26 cellular contexts compared by ENCODE assay signal in genomic region chr9:123475407-123475806, GRCh38.
DNase-seq lines count a peak whose midpoint lies in the region; ATAC-seq and TF ChIP-seq lines count a peak whose summit lies in the region.
"Had no signal": no experiment of that assay in that cellular context is flagged by ENCODE, and none has a peak within 500 bp of the region (broad histone marks: within the 10 kb centered on the region; RNA-seq: fewer than 3 reads in every experiment).

No MANE protein-coding gene starts in this region.

- peak overlapping the region; percentile 15; the same call in 1 of the 2 replicates for H3K9ac ChIP-seq in SU-DHL-6 (ENCODE audit: low read length)
- H3K9ac ChIP-seq: BLaER1 treated with 17β-estradiol and CSF1 and Interleukin-3, amounts not matched to agents 10 nM and 100 nM had no signal

- CTCF ChIA-PET in HEK293T (lab: Yijun Ruan, JAX), result no interaction called here

- no peaks in the 10 kb centered on the region for H3K4me1 Mint-ChIP-seq in stimulated activated effector memory CD8-positive, alpha-beta T cell treated with anti-CD3 and anti-CD28 coated beads, Interleukin-12 subunit alpha, Interleukin-12 subunit beta, amount 100 ng/mL, for 72 hours
- H3K4me1 Mint-ChIP-seq: T-cell had no signal

- H3K4me3 ChIP-seq in SU-DHL-6 (ENCODE audit: insufficient read depth, low read length, poor library complexity, severe bottlenecking) (no peak overlapping the region), spleen (no peak overlapping the region)
- H3K4me3 ChIP-seq: A549; BLaER1 treated with 17β-estradiol and CSF1 and Interleukin-3, amounts not matched to agents 10 nM and 100 nM; GM12878; GM23338; K562; SJSA1 had no signal

- H3K9me3 Mint-ChIP-seq in stimulated activated effector memory CD8-positive, alpha-beta T cell treated with anti-CD3 and anti-CD28 coated beads, Interleukin-12 subunit alpha, Interleukin-12 subunit beta, amount 100 ng/mL, for 72 hours, result no peaks in the 10 kb centered on the region
- H3K9me3 Mint-ChIP-seq: CD4-positive, alpha-beta T cell; GM23338; H9; HFFc6; T-cell had no signal

- POLR2A ChIA-PET in HEK293T (lab: Yijun Ruan, JAX), result no interaction called here

- H3K4me1 ChIP-seq in spleen, result peaks cover 0 to 15% (median 0%) of the 10 kb centered on the region in 6 donors
- H3K4me1 ChIP-seq: A549, SJSA1 had no signal

- H3F3A ChIP-seq in SU-DHL-6 (ENCODE audit: insufficient read depth), result no peaks in the 10 kb centered on the region; the same call in 1 of the 2 replicates

- TF ChIP-seq CTCF in SU-DHL-6 (IDR thresholded peaks at IDR 0.05; ENCODE audit: insufficient read depth, low read length, poor library complexity, severe bottlenecking) (no peak), spleen (IDR thresholded peaks at IDR 0.05 in 8 of 11, conservative IDR thresholded peaks at IDR 0.05 in 3 of 11) (no peak)

- H3K27ac ChIP-seq in SU-DHL-6 (ENCODE audit: low read depth, low read length) (peak overlapping the region; percentile 71), spleen (no peak overlapping the region)
- H3K27ac ChIP-seq: A549; BLaER1 treated with 17β-estradiol and CSF1 and Interleukin-3, amounts not matched to agents 10 nM and 100 nM; SJSA1 had no signal

- 79 to 93% (median 90%) methylated on average over 11 of the region's 11 CpGs for WGBS in spleen, 5 donors

- H3K4me3 Mint-ChIP-seq in stimulated activated effector memory CD8-positive, alpha-beta T cell treated with anti-CD3 and anti-CD28 coated beads, Interleukin-12 subunit alpha, Interleukin-12 subunit beta, amount 100 ng/mL, for 72 hours, result no peak overlapping the region
- H3K4me3 Mint-ChIP-seq: CD4-positive, alpha-beta T cell; GM23338; H9; HFFc6; T-cell had no signal

- H3K9me2 ChIP-seq in SU-DHL-6 (replicated peaks; ENCODE audit: insufficient read depth, low read length), result no peaks in the 10 kb centered on the region

- DNase-seq in NAMALWA (ENCODE audit: low spot score) (peak; percentile 79), NCI-H2081 treated with DMSO at 0.1 percent for 48 hours (lab: John Stamatoyannopoulos, UW) (peak; percentile 19), spleen (peak; percentile 46), HEK293T (ENCODE audit: extremely low spot score) (no peak)
- DNase-seq in stimulated activated CD4-positive, alpha-beta T cell treated with anti-CD3 and anti-CD28 coated beads, Interleukin-2, amount 100 ng/mL, for 48 hours, result no peak
- no peak for DNase-seq in stimulated activated effector memory CD8-positive, alpha-beta T cell treated with anti-CD3 and anti-CD28 coated beads, Interleukin-12 subunit alpha, Interleukin-12 subunit beta, amount 100 ng/mL, for 72 hours (ENCODE audit: low spot score in 2 of 2)
- DNase-seq: AML-193; CD4-positive, alpha-beta T cell; DMS53; EL; GDM1; H9; HFFc6; NCI-H1436; NCI-H1930; NCI-H510A; Right ventricle myocardium superior; RPMI8226; T-cell had no signal

- no peaks in the 10 kb centered on the region for H4K20me1 ChIP-seq in SU-DHL-6 (ENCODE audit: low read depth, low read length)

- H3K27me3 ChIP-seq in SU-DHL-6 (ENCODE audit: low read length) (no peaks in the 10 kb centered on the region), spleen (replicated peaks in 1 of 7) (no peaks in the 10 kb centered on the region)
- H3K27me3 ChIP-seq: BLaER1 treated with 17β-estradiol and CSF1 and Interleukin-3, amounts not matched to agents 10 nM and 100 nM; SJSA1 had no signal

- no peak overlapping the region for H3K27ac Mint-ChIP-seq in stimulated activated effector memory CD8-positive, alpha-beta T cell treated with anti-CD3 and anti-CD28 coated beads, Interleukin-12 subunit alpha, Interleukin-12 subunit beta, amount 100 ng/mL, for 72 hours
- H3K27ac Mint-ChIP-seq: CD4-positive, alpha-beta T cell; GM23338; HFFc6; T-cell had no signal

- peak overlapping the region; percentile 41 for H3K4me2 ChIP-seq in SU-DHL-6 (ENCODE audit: low read depth, low read length, poor library complexity, severe bottlenecking)
- H3K4me2 ChIP-seq: A549; BLaER1 treated with 17β-estradiol and CSF1 and Interleukin-3, amounts not matched to agents 10 nM and 100 nM; GM23338 had no signal

- H3K36me3 ChIP-seq in SU-DHL-6 (ENCODE audit: low read length) (no peaks in the 10 kb centered on the region), spleen (peaks cover 0 to 6% (median 0%) of the 10 kb centered on the region in 6 donors)
- H3K36me3 ChIP-seq: SJSA1 had no signal

- no peaks in the 10 kb centered on the region for H3K9me3 ChIP-seq in SU-DHL-6 (ENCODE audit: insufficient read depth, low read length)
- H3K9me3 ChIP-seq in spleen, result no peaks in the 10 kb centered on the region
- H3K9me3 ChIP-seq: A549; BLaER1 treated with 17β-estradiol and CSF1 and Interleukin-3, amounts not matched to agents 10 nM and 100 nM; SJSA1 had no signal

- TF ChIP-seq POLR2A in spleen (IDR thresholded peaks at IDR 0.05), result no peak

- H3K36me3 Mint-ChIP-seq in stimulated activated effector memory CD8-positive, alpha-beta T cell treated with anti-CD3 and anti-CD28 coated beads, Interleukin-12 subunit alpha, Interleukin-12 subunit beta, amount 100 ng/mL, for 72 hours, result no peaks in the 10 kb centered on the region

- H3K79me2 ChIP-seq in SU-DHL-6 (ENCODE audit: insufficient read depth, low read length), result no peaks in the 10 kb centered on the region

- no peak overlapping the region for H2AFZ ChIP-seq in SU-DHL-6 (ENCODE audit: low read depth, low read length, severe bottlenecking)
- H2AFZ ChIP-seq: GM23338 had no signal

- no peak for ATAC-seq in stimulated activated effector memory CD8-positive, alpha-beta T cell treated with anti-CD3 and anti-CD28 coated beads, Interleukin-12 subunit alpha, Interleukin-12 subunit beta, amount 100 ng/mL, for 72 hours
- ATAC-seq: A549, GM12878, GM23338, K562, T-cell had no signal

- intact Hi-C loops in spleen (cut with DNase I; ENCODE audit: low total_unique reads), result no loop called here

TF ChIP-seq in HEK293T, 16 proteins besides CTCF, POLR2A, EP300 and RAD21:
- TF ChIP-seq ZNF384 (IDR thresholded peaks at IDR 0.05) (no peak), LEF1 (IDR thresholded peaks at IDR 0.05; ENCODE audit: borderline replicate concordance) (no peak), BHLHE40 (IDR thresholded peaks at IDR 0.05; ENCODE audit: borderline replicate concordance) (no peak), HDGF (IDR thresholded peaks at IDR 0.05; ENCODE audit: borderline replicate concordance) (no peak), L3MBTL2 (conservative IDR thresholded peaks at IDR 0.05) (no peak), PKNOX1 (IDR thresholded peaks at IDR 0.05) (no peak)
TF ChIP-seq in HEK293T: peak in this region for 0.

Comparison
In these comparisons a context has a peak if more than half of its experiments do, and no peak if none do; other contexts are left out.
1. DNase-seq: peak in NAMALWA (single experiment), NCI-H2081 treated with DMSO at 0.1 percent for 48 hours (single experiment) and spleen (single experiment); none in stimulated activated CD4-positive, alpha-beta T cell treated with anti-CD3 and anti-CD28 coated beads, Interleukin-2, amount 100 ng/mL, for 48 hours (0 of 2), stimulated activated effector memory CD8-positive, alpha-beta T cell treated with anti-CD3 and anti-CD28 coated beads, Interleukin-12 subunit alpha, Interleukin-12 subunit beta, amount 100 ng/mL, for 72 hours (0 of 2) and HEK293T (single experiment).